8 cellular contexts compared by ENCODE assay signal in genomic region chr3:13420051-13420816, GRCh38. TPM values are rescaled to one million over a fixed set of nuclear protein-coding genes. Genes with fewer than 3 reads are reported as not detected.
DNase-seq lines count a peak whose midpoint lies in the region; ATAC-seq and TF ChIP-seq lines count a peak whose summit lies in the region.

TSS of gene NUP210 (minus strand) at chr3:13420322. CDS start at chr3:13420226, 96 bp downstream.

- H2AFZ ChIP-seq in smooth muscle cell (ENCODE audit: low read depth) = peak within 1 kb of the TSS; percentile 62

- H3K4me3 Mint-ChIP-seq in activated T-helper 2 cell treated with anti-CD3 and anti-CD28 coated beads, Interferon-gamma antibody, Interleukin-2, Interleukin-4, amounts not matched to agents 10 μg/mL and 5 μg/mL and 100 μg/mL, durations not matched to agents 14 hours and 24 hours and 36 hours (ENCODE audit: low read depth) = peak within 1 kb of the TSS; percentile 88

- no peaks in the 10 kb centered on the region for H3F3A ChIP-seq in smooth muscle cell (ENCODE audit: low read depth)

- H3K9me3 Mint-ChIP-seq in activated T-helper 2 cell treated with anti-CD3 and anti-CD28 coated beads, Interferon-gamma antibody, Interleukin-2, Interleukin-4, amounts not matched to agents 10 μg/mL and 5 μg/mL and 100 μg/mL, durations not matched to agents 14 hours and 24 hours and 36 hours = no peaks in the 10 kb centered on the region

- peaks cover 60% of the 10 kb centered on the region for H3K4me1 ChIP-seq in BLaER1
- peaks cover 2% of the 10 kb centered on the region for H3K4me1 ChIP-seq in right cardiac atrium (ENCODE audit: control insufficient read depth, insufficient read depth, low read length)
- H3K4me1 ChIP-seq in smooth muscle cell (ENCODE audit: low read depth) = peaks cover 6% of the 10 kb centered on the region

- H3K9ac ChIP-seq in BLaER1 = peak within 1 kb of the TSS; percentile 89
- no peak within 1 kb of the TSS for H3K9ac ChIP-seq in smooth muscle cell (ENCODE audit: low read depth)

- peak within 1 kb of the TSS; percentile 99 for H3K27ac Mint-ChIP-seq in activated T-helper 2 cell treated with anti-CD3 and anti-CD28 coated beads, Interferon-gamma antibody, Interleukin-2, Interleukin-4, amounts not matched to agents 10 μg/mL and 5 μg/mL and 100 μg/mL, durations not matched to agents 14 hours and 24 hours and 36 hours

- H3K36me3 Mint-ChIP-seq in activated T-helper 2 cell treated with anti-CD3 and anti-CD28 coated beads, Interferon-gamma antibody, Interleukin-2, Interleukin-4, amounts not matched to agents 10 μg/mL and 5 μg/mL and 100 μg/mL, durations not matched to agents 14 hours and 24 hours and 36 hours (ENCODE audit: low read depth) = peaks cover 26% of the 10 kb centered on the region

- H3K27ac ChIP-seq in BLaER1 = peak within 1 kb of the TSS; percentile 94
- H3K27ac ChIP-seq in right cardiac atrium (ENCODE audit: low read length) = no peak within 1 kb of the TSS
- no peak within 1 kb of the TSS for H3K27ac ChIP-seq in smooth muscle cell (ENCODE audit: low read depth)

- no peak for TF ChIP-seq CTCF in smooth muscle cell (IDR thresholded peaks at IDR 0.05; ENCODE audit: borderline replicate concordance, insufficient read depth, poor library complexity, severe bottlenecking)

- H3K4me1 Mint-ChIP-seq in activated T-helper 2 cell treated with anti-CD3 and anti-CD28 coated beads, Interferon-gamma antibody, Interleukin-2, Interleukin-4, amounts not matched to agents 10 μg/mL and 5 μg/mL and 100 μg/mL, durations not matched to agents 14 hours and 24 hours and 36 hours (ENCODE audit: low read depth) = peaks cover 65% of the 10 kb centered on the region

- intact Hi-C loops in activated T-helper 2 cell treated with anti-CD3 and anti-CD28 coated beads, Interferon-gamma antibody, Interleukin-2, Interleukin-4, amounts not matched to agents 10 μg/mL and 5 μg/mL and 100 μg/mL, durations not matched to agents 14 hours and 24 hours and 36 hours (cut with micrococcal nuclease) = loop anchor here (5.0 to 10.0 kb wide), 2 partner anchors 408 to 705 kb away; partner anchors contain the start of genes CHCHD4 and TMEM43
- intact Hi-C loops in right cardiac atrium (cut with DNase I) = no loop called here

- H3K36me3 ChIP-seq in BLaER1 (peaks cover 12% of the 10 kb centered on the region; the same call in 1 of the 2 replicates), smooth muscle cell (ENCODE audit: low read depth) (no peaks in the 10 kb centered on the region)

- 2% methylated on average over 88 of the region's 88 CpGs for WGBS in right cardiac atrium
- WGBS in smooth muscle cell (ENCODE audit: low lambda C conversion rate) = 7% methylated on average over 27 of the region's 88 CpGs

- H3K79me2 ChIP-seq in smooth muscle cell (ENCODE audit: low read depth) = no peaks in the 10 kb centered on the region

- DNase-seq in NCI-H82 treated with DMSO at 0.1 percent for 48 hours (lab: John Stamatoyannopoulos, UW; ENCODE audit: unreplicated experiment) = peak; percentile 22
- DNase-seq in activated T-helper 2 cell treated with anti-CD3 and anti-CD28 coated beads, Interferon-gamma antibody, Interleukin-2, Interleukin-4, amounts not matched to agents 10 μg/mL and 5 μg/mL and 100 μg/mL, durations not matched to agents 14 hours and 24 hours and 36 hours (ENCODE audit: low spot score) = peak; percentile 62
- peak in 2 of 3 donors; percentile 60 to 74 for DNase-seq in right cardiac atrium
- no peak for DNase-seq in smooth muscle cell (lab: John Stamatoyannopoulos, UW; ENCODE audit: unreplicated experiment)
- DNase-seq in dermis blood vessel endothelial cell = no peak

- H3K9me3 ChIP-seq in BLaER1 (no peaks in the 10 kb centered on the region), right cardiac atrium (ENCODE audit: control insufficient read depth, low read length) (no peaks in the 10 kb centered on the region), smooth muscle cell (replicated peaks; ENCODE audit: low read depth) (no peaks in the 10 kb centered on the region)

- peak; percentile 55 for ATAC-seq in GM19023 (IDR thresholded peaks at IDR 0.05; ENCODE audit: unreplicated experiment)
- peak; percentile 51 for ATAC-seq in HG03139 (IDR thresholded peaks at IDR 0.05; ENCODE audit: unreplicated experiment)
- peak; percentile 18 to 23 for ATAC-seq in right cardiac atrium

- H4K20me1 ChIP-seq in BLaER1 = peaks cover 40% of the 10 kb centered on the region
- H4K20me1 ChIP-seq in smooth muscle cell (ENCODE audit: low read depth) = no peaks in the 10 kb centered on the region

- peak within 1 kb of the TSS; percentile 76 for H3K4me3 ChIP-seq in BLaER1
- H3K4me3 ChIP-seq in right cardiac atrium (ENCODE audit: low read length) = peak within 1 kb of the TSS; percentile 77
- peak within 1 kb of the TSS; percentile 51 for H3K4me3 ChIP-seq in smooth muscle cell

- peak within 1 kb of the TSS; percentile 95 for H3K4me2 ChIP-seq in BLaER1
- peak within 1 kb of the TSS; percentile 87 for H3K4me2 ChIP-seq in smooth muscle cell

- H3K27me3 Mint-ChIP-seq in activated T-helper 2 cell treated with anti-CD3 and anti-CD28 coated beads, Interferon-gamma antibody, Interleukin-2, Interleukin-4, amounts not matched to agents 10 μg/mL and 5 μg/mL and 100 μg/mL, durations not matched to agents 14 hours and 24 hours and 36 hours (ENCODE audit: low read depth) = no peaks in the 10 kb centered on the region

- H3K27me3 ChIP-seq in BLaER1 (no peaks in the 10 kb centered on the region; the same call in 1 of the 2 replicates), right cardiac atrium (ENCODE audit: control insufficient read depth, insufficient read depth) (no peaks in the 10 kb centered on the region), smooth muscle cell (ENCODE audit: low read depth) (peaks cover 46% of the 10 kb centered on the region)

RNA-seq across cellular contexts. Expression of gene NUP210, which starts in this region (rescaled TPM):
- 143 and 148 TPM in 2 replicates for total RNA-seq in activated T-helper 2 cell treated with anti-CD3 and anti-CD28 coated beads, Interferon-gamma antibody, Interleukin-2, Interleukin-4, amounts not matched to agents 10 μg/mL and 5 μg/mL and 100 μg/mL, durations not matched to agents 14 hours and 24 hours and 36 hours
- 1 to 10 TPM; 2.4 to 5.9 (median 4.4) TPM for total RNA-seq in right cardiac atrium
- 2.0 TPM for polyA plus RNA-seq in right cardiac atrium
- 0.58 and 1.5 TPM in 2 replicates for total RNA-seq in smooth muscle cell
- polyA plus RNA-seq in smooth muscle cell = 0.22 and 0.35 TPM in 2 replicates
- 2.6 and 9.0 TPM in 2 replicates for total RNA-seq in dermis blood vessel endothelial cell

Comparison
In these comparisons a context has a peak if more than half of its experiments do, and no peak if none do; other contexts are left out.
1. RNA of gene NUP210 (total RNA-seq): 143 to 148 TPM in activated T-helper 2 cell treated with anti-CD3 and anti-CD28 coated beads, Interferon-gamma antibody, Interleukin-2, Interleukin-4, amounts not matched to agents 10 μg/mL and 5 μg/mL and 100 μg/mL, durations not matched to agents 14 hours and 24 hours and 36 hours; 2.4 to 5.9 TPM in right cardiac atrium, 2.6 to 9.0 TPM in dermis blood vessel endothelial cell and 0.58 to 1.5 TPM in smooth muscle cell; every median in the first group is over 10 times any median in the second.
2. DNase-seq: peak in NCI-H82 treated with DMSO at 0.1 percent for 48 hours (single experiment), activated T-helper 2 cell treated with anti-CD3 and anti-CD28 coated beads, Interferon-gamma antibody, Interleukin-2, Interleukin-4, amounts not matched to agents 10 μg/mL and 5 μg/mL and 100 μg/mL, durations not matched to agents 14 hours and 24 hours and 36 hours (single experiment) and right cardiac atrium (2 of 3); none in smooth muscle cell (single experiment) and dermis blood vessel endothelial cell (single experiment).
3. Peak in every context shown above with its lines, with median percentiles within 50 percentile points of each other: H3K4me3 ChIP-seq and ATAC-seq.